ENCODE assay signal across 18 cellular contexts in the genomic region with DNA sequence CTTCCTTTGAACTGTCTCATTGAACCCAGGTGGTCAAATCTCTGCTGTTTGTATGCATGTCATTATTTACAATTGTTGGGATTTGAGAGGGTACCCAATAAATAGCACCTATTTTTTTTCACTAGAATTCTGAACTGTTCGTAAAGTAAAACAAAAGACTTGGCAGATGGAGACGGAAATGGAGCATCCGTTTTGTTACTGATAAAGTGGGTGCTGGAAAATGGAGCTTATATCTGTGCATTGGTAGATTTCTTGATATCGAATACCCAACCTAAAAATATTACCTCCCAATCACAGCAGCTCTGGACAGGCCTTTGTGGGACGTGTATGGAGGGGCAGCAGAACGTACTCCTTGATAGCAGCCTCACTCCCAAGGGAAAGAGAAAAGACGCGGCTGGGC.
DNase-seq lines count a peak whose midpoint lies in the region; ATAC-seq and TF ChIP-seq lines count a peak whose summit lies in the region.
"Had no signal": no experiment of that assay in that cellular context is flagged by ENCODE, and none has a peak within 500 bp of the region (broad histone marks: within the 10 kb centered on the region; RNA-seq: fewer than 3 reads in every experiment).

No MANE protein-coding gene starts in this region.

- H3K36me3 Mint-ChIP-seq in neural progenitor cell = no peaks in the 10 kb centered on the region
- H3K36me3 Mint-ChIP-seq: CD14-positive monocyte; CD4-positive, alpha-beta memory T cell had no signal

- ATAC-seq in HG03521 (IDR thresholded peaks at IDR 0.05; ENCODE audit: unreplicated experiment) = no peak

- H3K79me2 ChIP-seq in mesendoderm (ENCODE audit: control insufficient read depth, insufficient read depth, low read length) (no peaks in the 10 kb centered on the region), neural progenitor cell (ENCODE audit: low read depth) (no peaks in the 10 kb centered on the region)

- H3K56ac ChIP-seq in mesendoderm (ENCODE audit: low read length) = peak overlapping the region; percentile 27

- H3K27me3 ChIP-seq in HAP-1 (ENCODE audit: low read depth) (no peaks in the 10 kb centered on the region), mesendoderm (ENCODE audit: insufficient read depth, low read length, poor library complexity) (no peaks in the 10 kb centered on the region), neural progenitor cell (no peaks in the 10 kb centered on the region)
- H3K27me3 ChIP-seq: BLaER1 had no signal

- no peak overlapping the region for H3K4me3 ChIP-seq in HAP-1
- H3K4me3 ChIP-seq in mesendoderm (ENCODE audit: low read length) = no peak overlapping the region
- H3K4me3 ChIP-seq in neural progenitor cell = no peak overlapping the region
- H3K4me3 ChIP-seq: BLaER1 had no signal

- no peak overlapping the region for H3K27ac Mint-ChIP-seq in neural progenitor cell
- H3K27ac Mint-ChIP-seq: CD14-positive monocyte; CD4-positive, alpha-beta memory T cell had no signal

- no peak overlapping the region for H4K5ac ChIP-seq in mesendoderm (ENCODE audit: low read length)

- H3K27me3 Mint-ChIP-seq in neural progenitor cell (ENCODE audit: insufficient read depth, low read depth) = peaks cover 4% of the 10 kb centered on the region

- peaks cover 15% of the 10 kb centered on the region for H3K4me1 Mint-ChIP-seq in neural progenitor cell
- H3K4me1 Mint-ChIP-seq: CD14-positive monocyte; CD4-positive, alpha-beta memory T cell had no signal

- no peak for TF ChIP-seq CTCF in neural progenitor cell (IDR thresholded peaks at IDR 0.05)

- no peak overlapping the region for H2AK5ac ChIP-seq in mesendoderm (ENCODE audit: low read length)

- DNase-seq in HAP-1 (ENCODE audit: low spot score in 2 of 2) = peak; percentile 6 to 29
- peak; percentile 37 for DNase-seq in dermis blood vessel endothelial cell
- DNase-seq in mesendoderm = no peak
- no peak for DNase-seq in neural progenitor cell (ENCODE audit: low spot score)
- DNase-seq in activated CD4-positive, alpha-beta T cell treated with anti-CD3 and anti-CD28 coated beads for 1 hour = no peak
- no peak for DNase-seq in activated CD4-positive, alpha-beta T cell treated with anti-CD3 and anti-CD28 coated beads for 48 hours
- DNase-seq in inferior parietal cortex (ENCODE audit: extremely low spot score) = no peak
- DNase-seq: 8988T; CD4-positive, alpha-beta memory T cell; DMS153; DMS79; GDM1; GOT3; H9 had no signal

- H3K23ac ChIP-seq in mesendoderm (ENCODE audit: low read length) = no peak overlapping the region

- WGBS in mesendoderm (ENCODE audit: extremely low coverage, insufficient coverage, low lambda C conversion rate) = no CpG with 5 or more reads among the region's 8 CpGs

- no peak overlapping the region for H3K4me3 Mint-ChIP-seq in neural progenitor cell
- H3K4me3 Mint-ChIP-seq: CD14-positive monocyte; CD4-positive, alpha-beta memory T cell; H9 had no signal

- no peaks in the 10 kb centered on the region for H3K79me1 ChIP-seq in mesendoderm (ENCODE audit: low read length)

- H3F3A ChIP-seq in neural progenitor cell (ENCODE audit: low read depth) = peaks cover 19% of the 10 kb centered on the region

- H3K9me3 ChIP-seq in HAP-1 (no peaks in the 10 kb centered on the region), neural progenitor cell (ENCODE audit: low read depth) (no peaks in the 10 kb centered on the region)
- H3K9me3 ChIP-seq: BLaER1 had no signal

- peak overlapping the region; percentile 32 for H2BK5ac ChIP-seq in mesendoderm (ENCODE audit: low read length)

- H3K36me3 ChIP-seq in HAP-1 (replicated peaks) (no peaks in the 10 kb centered on the region), mesendoderm (ENCODE audit: control insufficient read depth, insufficient read depth, low read length) (no peaks in the 10 kb centered on the region), neural progenitor cell (no peaks in the 10 kb centered on the region)
- H3K36me3 ChIP-seq: BLaER1 had no signal

- no peak overlapping the region for H3K27ac ChIP-seq in mesendoderm (ENCODE audit: low read depth, low read length)
- H3K27ac ChIP-seq in neural progenitor cell = peak overlapping the region; percentile 76
- H3K27ac ChIP-seq: BLaER1, HL-60 had no signal

- H3K9ac ChIP-seq in mesendoderm (ENCODE audit: low read length) (no peak overlapping the region), neural progenitor cell (no peak overlapping the region)
- H3K9ac ChIP-seq: BLaER1 had no signal

- no peaks in the 10 kb centered on the region for H3K9me3 Mint-ChIP-seq in neural progenitor cell
- H3K9me3 Mint-ChIP-seq: H9 had no signal

- in situ Hi-C loops in HAP-1 (cut with MboI; ENCODE audit: low sequenced_read_pairs) = no loop called here

- no peak overlapping the region for H2AFZ ChIP-seq in neural progenitor cell (replicated peaks)

- H2BK15ac ChIP-seq in mesendoderm (replicated peaks; ENCODE audit: low read depth) = no peak overlapping the region

- H3K4me1 ChIP-seq in HAP-1 (peaks cover 18% of the 10 kb centered on the region), mesendoderm (ENCODE audit: control insufficient read depth, low read depth, low read length) (peaks cover 3% of the 10 kb centered on the region), neural progenitor cell (peaks cover 29% of the 10 kb centered on the region)
- H3K4me1 ChIP-seq: BLaER1 had no signal

- no peaks in the 10 kb centered on the region for H4K20me1 ChIP-seq in neural progenitor cell (ENCODE audit: low read depth)
- H4K20me1 ChIP-seq: BLaER1 had no signal

- peak overlapping the region; percentile 46 for H3K18ac ChIP-seq in mesendoderm (ENCODE audit: low read length)

- no peak overlapping the region for H4K8ac ChIP-seq in mesendoderm (ENCODE audit: low read depth, low read length)

- H3K4me2 ChIP-seq in mesendoderm (ENCODE audit: low read length) = no peak overlapping the region
- peak overlapping the region; percentile 67 for H3K4me2 ChIP-seq in neural progenitor cell
- H3K4me2 ChIP-seq: BLaER1 had no signal

- H2BK120ac ChIP-seq in mesendoderm (ENCODE audit: low read depth, low read length) = peak overlapping the region; percentile 31

- peak overlapping the region; percentile 74 for H3K4ac ChIP-seq in mesendoderm (ENCODE audit: low read depth, low read length)

Comparison
In these comparisons a context has a peak if more than half of its experiments do, and no peak if none do; other contexts are left out.
1. DNase-seq: peak in HAP-1 (2 of 2) and dermis blood vessel endothelial cell (single experiment); none in mesendoderm (single experiment), neural progenitor cell (single experiment), activated CD4-positive, alpha-beta T cell treated with anti-CD3 and anti-CD28 coated beads for 1 hour (single experiment), activated CD4-positive, alpha-beta T cell treated with anti-CD3 and anti-CD28 coated beads for 48 hours (single experiment) and inferior parietal cortex (single experiment).